In the genomic region with DNA sequence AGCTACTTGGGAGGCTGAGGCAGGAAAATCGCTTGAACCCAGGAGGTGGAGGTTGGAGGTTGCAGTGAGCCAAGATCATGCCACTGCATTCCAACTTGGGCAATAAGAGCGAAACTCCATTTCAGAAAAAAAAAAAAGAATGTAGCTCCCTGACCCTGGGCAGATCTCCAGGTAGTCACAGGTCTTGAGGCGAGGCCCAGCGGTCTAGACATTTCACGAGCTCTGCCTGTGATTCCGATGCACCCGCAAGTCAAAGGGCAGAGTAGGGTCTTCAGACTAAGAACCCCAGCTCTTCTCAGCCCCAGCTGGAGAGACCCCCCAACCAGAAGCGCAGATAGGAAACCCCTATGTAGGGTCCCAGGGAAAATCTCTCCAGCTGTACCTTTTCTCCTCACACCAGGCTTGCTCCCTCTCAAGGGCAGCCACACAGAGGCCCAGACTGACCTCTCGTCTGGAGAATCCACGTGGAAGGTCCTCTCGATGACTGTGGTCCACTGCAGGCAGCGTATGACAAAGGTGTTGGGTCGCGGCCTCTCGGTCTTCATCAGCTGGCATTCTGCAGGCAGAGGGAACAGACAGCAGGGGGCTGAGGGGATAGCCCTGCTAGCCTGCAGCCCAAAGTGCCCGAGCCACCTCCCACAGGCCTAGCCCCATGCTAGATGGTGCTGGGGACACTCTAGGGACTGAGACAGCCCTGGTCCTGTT, we compare ENCODE assay signal across 14 cellular contexts. TPM values are rescaled to one million over a fixed set of nuclear protein-coding genes. Genes with fewer than 3 reads are reported as not detected.
"Had no signal": no experiment of that assay in that cellular context is flagged by ENCODE, and none has a peak within 500 bp of the region (broad histone marks: within the 10 kb centered on the region; RNA-seq: fewer than 3 reads in every experiment).

No MANE protein-coding gene starts in this region.

- H3K4me2 ChIP-seq: smooth muscle cell had no signal

- H3K27ac Mint-ChIP-seq: activated CD4-positive, alpha-beta memory T cell treated with anti-CD3 and anti-CD28 coated beads, Interleukin-2, amount 10 ng/mL, durations not matched to agents 7 days and 5 days had no signal

- H3K27me3 ChIP-seq: esophagus squamous epithelium had no signal

- H3K4me1 Mint-ChIP-seq: activated CD4-positive, alpha-beta memory T cell treated with anti-CD3 and anti-CD28 coated beads, Interleukin-2, amount 10 ng/mL, durations not matched to agents 7 days and 5 days had no signal

- H3K27me3 Mint-ChIP-seq: activated CD4-positive, alpha-beta memory T cell treated with anti-CD3 and anti-CD28 coated beads, Interleukin-2, amount 10 ng/mL, durations not matched to agents 7 days and 5 days; activated naive CD8-positive, alpha-beta T cell treated with anti-CD3 and anti-CD28 coated beads, Interleukin-2, amount 50 U/mL, for 24 hours had no signal

- H3K9me3 ChIP-seq: esophagus squamous epithelium had no signal

- H3K27ac ChIP-seq: esophagus squamous epithelium, parathyroid adenoma had no signal

- H3K4me3 ChIP-seq: esophagus squamous epithelium, smooth muscle cell had no signal

- H3K4me3 Mint-ChIP-seq: activated CD4-positive, alpha-beta memory T cell treated with anti-CD3 and anti-CD28 coated beads, Interleukin-2, amount 10 ng/mL, durations not matched to agents 7 days and 5 days; activated naive CD8-positive, alpha-beta T cell treated with anti-CD3 and anti-CD28 coated beads, Interleukin-2, amount 50 U/mL, for 24 hours; activated T-cell treated with anti-CD3 and anti-CD28 coated beads, Interleukin-2, amount 50 U/mL, for 72 hours had no signal

- H3K9ac ChIP-seq: parathyroid adenoma had no signal

- ATAC-seq: activated naive CD8-positive, alpha-beta T cell treated with anti-CD3 and anti-CD28 coated beads, Interleukin-2, amount 50 U/mL, for 24 hours; activated T-cell treated with anti-CD3 and anti-CD28 coated beads, Interleukin-2, amount 50 U/mL, for 72 hours; left colon had no signal

- DNase-seq: activated CD4-positive, alpha-beta memory T cell treated with anti-CD3 and anti-CD28 coated beads, Interleukin-2, amount 10 ng/mL, durations not matched to agents 7 days and 5 days; activated CD4-positive, alpha-beta T cell treated with anti-CD3 and anti-CD28 coated beads for 1 hour; activated gamma-delta T cell treated with Interleukin-2 at 50 U/mL for 16 hours; activated naive CD8-positive, alpha-beta T cell treated with anti-CD3 and anti-CD28 coated beads, Interleukin-2, amount 50 U/mL, for 24 hours; activated T-cell treated with anti-CD3 and anti-CD28 coated beads, Interleukin-2, amount 50 U/mL, for 72 hours; esophagus squamous epithelium; foreskin fibroblast; left colon; stimulated activated naive CD4-positive, alpha-beta T cell; T-helper 2 cell had no signal

- H3K9me3 Mint-ChIP-seq: activated CD4-positive, alpha-beta memory T cell treated with anti-CD3 and anti-CD28 coated beads, Interleukin-2, amount 10 ng/mL, durations not matched to agents 7 days and 5 days; activated naive CD8-positive, alpha-beta T cell treated with anti-CD3 and anti-CD28 coated beads, Interleukin-2, amount 50 U/mL, for 24 hours; activated T-cell treated with anti-CD3 and anti-CD28 coated beads, Interleukin-2, amount 50 U/mL, for 72 hours had no signal

RNA-seq across cellular contexts. Expression of a gene that starts 28.4 kb away (rescaled TPM):
- total RNA-seq: activated CD4-positive, alpha-beta memory T cell treated with anti-CD3 and anti-CD28 coated beads, Interleukin-2, amount 10 ng/mL, durations not matched to agents 7 days and 5 days; esophagus squamous epithelium; smooth muscle cell; urinary bladder had no signal

RNA-seq across cellular contexts. Expression of a gene that starts 36.7 kb away (rescaled TPM):
- total RNA-seq: activated CD4-positive, alpha-beta memory T cell treated with anti-CD3 and anti-CD28 coated beads, Interleukin-2, amount 10 ng/mL, durations not matched to agents 7 days and 5 days; activated T-cell treated with anti-CD3 and anti-CD28 coated beads, Interleukin-2, amount 50 U/mL, for 72 hours; astrocyte; esophagus squamous epithelium; smooth muscle cell had no signal
- polyA plus RNA-seq: smooth muscle cell had no signal
